ENCODE assay signal across 8 cellular contexts in genomic region chr2:216108310-216108966, GRCh38. TPM values are rescaled to one million over a fixed set of nuclear protein-coding genes. Genes with fewer than 3 reads are reported as not detected.
A peak's percentile ranks its signal among the peaks of the same experiment; 100 is the strongest.
DNase-seq lines count a peak whose midpoint lies in the region; ATAC-seq and TF ChIP-seq lines count a peak whose summit lies in the region.

No MANE protein-coding gene starts in this region.

- H3K27me3 ChIP-seq in H7 (ENCODE audit: control insufficient read depth, insufficient read depth, low read length) = no peaks in the 10 kb centered on the region

- TF ChIP-seq POLR2A in Raji (IDR thresholded peaks at IDR 0.05; ENCODE audit: insufficient read depth, low read depth, low read length) = 0 out of 2 replicates have a peak, but pooled peaks have one; percentile 38

- peaks cover 29% of the 10 kb centered on the region for H3K36me3 ChIP-seq in H7 (replicated peaks; ENCODE audit: control insufficient read depth, insufficient read depth, low read length)

- H3K4me3 ChIP-seq in H7 (ENCODE audit: insufficient read depth, low read depth, low read length) (peak overlapping the region; percentile 32), fibroblast of mammary gland (ENCODE audit: control insufficient read depth, low read depth, low read length) (peak overlapping the region; percentile 57), skeletal muscle cell (ENCODE audit: low read depth, low read length) (peak overlapping the region; percentile 98)

- no peak for ATAC-seq in HG02623 (IDR thresholded peaks at IDR 0.05; ENCODE audit: unreplicated experiment)

- no peak for TF ChIP-seq CTCF in fibroblast of mammary gland (conservative IDR thresholded peaks at IDR 0.05; ENCODE audit: control insufficient read depth, insufficient read depth, low read depth, low read length)

- peak; percentile 50 for DNase-seq in H7
- DNase-seq in fibroblast of mammary gland (ENCODE audit: low read depth) = no peak
- no peak for DNase-seq in skeletal muscle cell (ENCODE audit: low read depth)
- DNase-seq in pons (ENCODE audit: low spot score) = no peak
- DNase-seq in mesenteric fat pad (ENCODE audit: low spot score) = no peak
- no peak for DNase-seq in COR-L47 (lab: John Stamatoyannopoulos, UW)

RNA-seq across cellular contexts. Expression of gene XRCC5, which starts 0.7 kb away (rescaled TPM):
- 496 and 523 TPM in 2 replicates for total RNA-seq in H7 (2014; rRNA removed; shearing (Covaris generic))
- total RNA-seq in mesenteric fat pad = 213 TPM

RNA-seq across cellular contexts. Expression of gene TMEM169, which starts 26.7 kb away (rescaled TPM):
- 0.42 and 1.1 TPM in 2 replicates for total RNA-seq in H7 (2014; rRNA removed; shearing (Covaris generic))
- 0.45 TPM for total RNA-seq in mesenteric fat pad

RNA-seq across cellular contexts. Expression of gene PECR, which starts 26.8 kb away (rescaled TPM):
- 12.1 and 15.1 TPM in 2 replicates for total RNA-seq in H7 (2014; rRNA removed; shearing (Covaris generic))
- 32.4 TPM for total RNA-seq in mesenteric fat pad

Comparison
In these comparisons a context has a peak if more than half of its experiments do, and no peak if none do; other contexts are left out.
1. H3K4me3 ChIP-seq: peak in every context shown above with its lines; median percentile 98 in skeletal muscle cell; 57 in fibroblast of mammary gland; 32 in H7.